1 cellular context compared by ENCODE assay signal in the genomic region with DNA sequence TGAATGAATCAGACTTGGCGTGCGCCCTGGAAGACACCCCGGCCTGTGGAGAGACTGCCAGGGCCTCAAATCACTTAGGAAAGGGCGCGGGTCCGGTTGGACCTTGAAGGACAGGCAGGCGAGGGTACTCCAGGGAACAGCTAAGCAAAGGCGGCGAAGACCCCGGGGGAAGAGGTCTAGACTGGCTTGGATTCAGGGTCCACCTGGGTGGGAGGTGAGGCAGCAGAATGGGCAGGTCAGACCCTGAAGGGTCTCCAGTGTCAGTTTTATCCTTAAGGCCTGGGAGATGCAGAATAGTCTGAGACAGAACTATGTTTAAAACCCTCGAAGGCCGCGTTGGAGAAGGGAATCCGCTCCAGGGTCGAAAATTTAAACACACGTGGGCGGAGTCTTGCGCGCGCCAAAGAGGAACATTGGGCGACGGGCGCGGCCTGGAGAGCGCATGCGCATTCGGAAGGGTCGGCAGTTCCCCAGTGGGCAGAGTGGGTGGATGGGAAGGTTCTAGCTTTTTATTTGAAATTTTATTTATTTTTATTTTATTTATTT.
TF ChIP-seq lines count a peak whose summit lies in the region.

No MANE protein-coding gene starts in this region.

TF ChIP-seq in HepG2, 621 proteins besides CTCF, POLR2A, EP300 and RAD21 (continued from another document and continues in another):
- no peak for TF ChIP-seq ZNF124 (CRISPR knock-in tag; IDR thresholded peaks at IDR 0.05)
- TF ChIP-seq ZNF205 (CRISPR knock-in tag; IDR thresholded peaks at IDR 0.05), result no peak
- TF ChIP-seq REL (CRISPR knock-in tag; conservative IDR thresholded peaks at IDR 0.05), result no peak
- no peak for TF ChIP-seq ZFP36L2 (CRISPR knock-in tag; IDR thresholded peaks at IDR 0.05)
- TF ChIP-seq CENPX (CRISPR knock-in tag; IDR thresholded peaks at IDR 0.05), result no peak
- TF ChIP-seq HIVEP1 (CRISPR knock-in tag; IDR thresholded peaks at IDR 0.05), result 0 out of 2 replicates have a peak, but pooled peaks have one; percentile 33
- no peak for TF ChIP-seq ZIK1 (CRISPR knock-in tag; IDR thresholded peaks at IDR 0.05; ENCODE audit: borderline replicate concordance, low read depth)
- 0 out of 2 replicates have a peak, but pooled peaks have one; percentile 7 for TF ChIP-seq ZNF768 (CRISPR knock-in tag; IDR thresholded peaks at IDR 0.05)
- TF ChIP-seq ZNF350 (CRISPR knock-in tag; IDR thresholded peaks at IDR 0.05; ENCODE audit: borderline replicate concordance, low read depth), result no peak
- no peak for TF ChIP-seq HMG20A (CRISPR knock-in tag; IDR thresholded peaks at IDR 0.05; ENCODE audit: borderline replicate concordance)
- no peak for TF ChIP-seq GFI1 (CRISPR knock-in tag; IDR thresholded peaks at IDR 0.05; ENCODE audit: borderline replicate concordance)
- TF ChIP-seq, protein P1, sequence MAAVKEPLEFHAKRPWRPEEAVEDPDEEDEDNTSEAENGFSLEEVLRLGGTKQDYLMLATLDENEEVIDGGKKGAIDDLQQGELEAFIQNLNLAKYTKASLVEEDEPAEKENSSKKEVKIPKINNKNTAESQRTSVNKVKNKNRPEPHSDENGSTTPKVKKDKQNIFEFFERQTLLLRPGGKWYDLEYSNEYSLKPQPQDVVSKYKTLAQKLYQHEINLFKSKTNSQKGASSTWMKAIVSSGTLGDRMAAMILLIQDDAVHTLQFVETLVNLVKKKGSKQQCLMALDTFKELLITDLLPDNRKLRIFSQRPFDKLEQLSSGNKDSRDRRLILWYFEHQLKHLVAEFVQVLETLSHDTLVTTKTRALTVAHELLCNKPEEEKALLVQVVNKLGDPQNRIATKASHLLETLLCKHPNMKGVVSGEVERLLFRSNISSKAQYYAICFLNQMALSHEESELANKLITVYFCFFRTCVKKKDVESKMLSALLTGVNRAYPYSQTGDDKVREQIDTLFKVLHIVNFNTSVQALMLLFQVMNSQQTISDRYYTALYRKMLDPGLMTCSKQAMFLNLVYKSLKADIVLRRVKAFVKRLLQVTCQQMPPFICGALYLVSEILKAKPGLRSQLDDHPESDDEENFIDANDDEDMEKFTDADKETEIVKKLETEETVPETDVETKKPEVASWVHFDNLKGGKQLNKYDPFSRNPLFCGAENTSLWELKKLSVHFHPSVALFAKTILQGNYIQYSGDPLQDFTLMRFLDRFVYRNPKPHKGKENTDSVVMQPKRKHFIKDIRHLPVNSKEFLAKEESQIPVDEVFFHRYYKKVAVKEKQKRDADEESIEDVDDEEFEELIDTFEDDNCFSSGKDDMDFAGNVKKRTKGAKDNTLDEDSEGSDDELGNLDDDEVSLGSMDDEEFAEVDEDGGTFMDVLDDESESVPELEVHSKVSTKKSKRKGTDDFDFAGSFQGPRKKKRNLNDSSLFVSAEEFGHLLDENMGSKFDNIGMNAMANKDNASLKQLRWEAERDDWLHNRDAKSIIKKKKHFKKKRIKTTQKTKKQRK (IDR thresholded peaks at IDR 0.05; ENCODE audit: low read length), result no peak
- no peak for TF ChIP-seq RCOR2 (CRISPR knock-in tag; IDR thresholded peaks at IDR 0.05)
- TF ChIP-seq ZNF101 (CRISPR knock-in tag; IDR thresholded peaks at IDR 0.05; ENCODE audit: borderline replicate concordance, low read depth), result no peak
- no peak for TF ChIP-seq TCF7 (IDR thresholded peaks at IDR 0.05; ENCODE audit: low read depth)
- TF ChIP-seq, protein P2, sequence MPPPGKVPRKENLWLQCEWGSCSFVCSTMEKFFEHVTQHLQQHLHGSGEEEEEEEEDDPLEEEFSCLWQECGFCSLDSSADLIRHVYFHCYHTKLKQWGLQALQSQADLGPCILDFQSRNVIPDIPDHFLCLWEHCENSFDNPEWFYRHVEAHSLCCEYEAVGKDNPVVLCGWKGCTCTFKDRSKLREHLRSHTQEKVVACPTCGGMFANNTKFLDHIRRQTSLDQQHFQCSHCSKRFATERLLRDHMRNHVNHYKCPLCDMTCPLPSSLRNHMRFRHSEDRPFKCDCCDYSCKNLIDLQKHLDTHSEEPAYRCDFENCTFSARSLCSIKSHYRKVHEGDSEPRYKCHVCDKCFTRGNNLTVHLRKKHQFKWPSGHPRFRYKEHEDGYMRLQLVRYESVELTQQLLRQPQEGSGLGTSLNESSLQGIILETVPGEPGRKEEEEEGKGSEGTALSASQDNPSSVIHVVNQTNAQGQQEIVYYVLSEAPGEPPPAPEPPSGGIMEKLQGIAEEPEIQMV (CRISPR knock-in tag; IDR thresholded peaks at IDR 0.05; ENCODE audit: low read depth), result no peak
- no peak for TF ChIP-seq ZMYM2 (CRISPR knock-in tag; IDR thresholded peaks at IDR 0.05)
- TF ChIP-seq ZNF567 (CRISPR knock-in tag; IDR thresholded peaks at IDR 0.05; ENCODE audit: borderline replicate concordance), result no peak
- TF ChIP-seq HOXD1 (CRISPR knock-in tag; IDR thresholded peaks at IDR 0.05), result no peak
- TF ChIP-seq SMARCC2 (IDR thresholded peaks at IDR 0.05), result no peak
- TF ChIP-seq NFAT5 (CRISPR knock-in tag; IDR thresholded peaks at IDR 0.05), result 0 out of 2 replicates have a peak, but pooled peaks have one; percentile 35
- TF ChIP-seq ZFP36 (IDR thresholded peaks at IDR 0.05; ENCODE audit: borderline replicate concordance, low read depth, low read length, partially characterized antibody), result no peak
- TF ChIP-seq ZNF510 (CRISPR knock-in tag; IDR thresholded peaks at IDR 0.05; ENCODE audit: low read depth), result peak; percentile 29; the same call in 1 of the 2 replicates
- 0 out of 2 replicates have a peak, but pooled peaks have one; percentile 2 for TF ChIP-seq ZNF704 (CRISPR knock-in tag; IDR thresholded peaks at IDR 0.05; ENCODE audit: borderline replicate concordance)
- TF ChIP-seq TEF (CRISPR knock-in tag; IDR thresholded peaks at IDR 0.05), result no peak
- TF ChIP-seq KMT2B (CRISPR knock-in tag; IDR thresholded peaks at IDR 0.05), result 0 out of 2 replicates have a peak, but pooled peaks have one; percentile 0
- no peak for TF ChIP-seq JDP2 (CRISPR knock-in tag; IDR thresholded peaks at IDR 0.05; ENCODE audit: borderline replicate concordance)
- no peak for TF ChIP-seq ARNTL (CRISPR knock-in tag; IDR thresholded peaks at IDR 0.05)
- TF ChIP-seq MEF2D (CRISPR knock-in tag; IDR thresholded peaks at IDR 0.05), result no peak
- no peak for TF ChIP-seq PLRG1 (conservative IDR thresholded peaks at IDR 0.05)
- TF ChIP-seq ZNF720 (CRISPR knock-in tag; IDR thresholded peaks at IDR 0.05), result no peak
- TF ChIP-seq IRX3 (CRISPR knock-in tag; IDR thresholded peaks at IDR 0.05; ENCODE audit: borderline replicate concordance, low read depth), result no peak
- TF ChIP-seq NR0B2 (CRISPR knock-in tag; IDR thresholded peaks at IDR 0.05), result 0 out of 2 replicates have a peak, but pooled peaks have one; percentile 29
- no peak for TF ChIP-seq NCOA5 (CRISPR knock-in tag; IDR thresholded peaks at IDR 0.05)
- no peak for TF ChIP-seq NFYC (CRISPR knock-in tag; IDR thresholded peaks at IDR 0.05)
- TF ChIP-seq, protein P3, sequence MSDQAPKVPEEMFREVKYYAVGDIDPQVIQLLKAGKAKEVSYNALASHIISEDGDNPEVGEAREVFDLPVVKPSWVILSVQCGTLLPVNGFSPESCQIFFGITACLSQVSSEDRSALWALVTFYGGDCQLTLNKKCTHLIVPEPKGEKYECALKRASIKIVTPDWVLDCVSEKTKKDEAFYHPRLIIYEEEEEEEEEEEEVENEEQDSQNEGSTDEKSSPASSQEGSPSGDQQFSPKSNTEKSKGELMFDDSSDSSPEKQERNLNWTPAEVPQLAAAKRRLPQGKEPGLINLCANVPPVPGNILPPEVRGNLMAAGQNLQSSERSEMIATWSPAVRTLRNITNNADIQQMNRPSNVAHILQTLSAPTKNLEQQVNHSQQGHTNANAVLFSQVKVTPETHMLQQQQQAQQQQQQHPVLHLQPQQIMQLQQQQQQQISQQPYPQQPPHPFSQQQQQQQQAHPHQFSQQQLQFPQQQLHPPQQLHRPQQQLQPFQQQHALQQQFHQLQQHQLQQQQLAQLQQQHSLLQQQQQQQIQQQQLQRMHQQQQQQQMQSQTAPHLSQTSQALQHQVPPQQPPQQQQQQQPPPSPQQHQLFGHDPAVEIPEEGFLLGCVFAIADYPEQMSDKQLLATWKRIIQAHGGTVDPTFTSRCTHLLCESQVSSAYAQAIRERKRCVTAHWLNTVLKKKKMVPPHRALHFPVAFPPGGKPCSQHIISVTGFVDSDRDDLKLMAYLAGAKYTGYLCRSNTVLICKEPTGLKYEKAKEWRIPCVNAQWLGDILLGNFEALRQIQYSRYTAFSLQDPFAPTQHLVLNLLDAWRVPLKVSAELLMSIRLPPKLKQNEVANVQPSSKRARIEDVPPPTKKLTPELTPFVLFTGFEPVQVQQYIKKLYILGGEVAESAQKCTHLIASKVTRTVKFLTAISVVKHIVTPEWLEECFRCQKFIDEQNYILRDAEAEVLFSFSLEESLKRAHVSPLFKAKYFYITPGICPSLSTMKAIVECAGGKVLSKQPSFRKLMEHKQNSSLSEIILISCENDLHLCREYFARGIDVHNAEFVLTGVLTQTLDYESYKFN (CRISPR knock-in tag; conservative IDR thresholded peaks at IDR 0.05), result no peak
- no peak for TF ChIP-seq SRSF9 (IDR thresholded peaks at IDR 0.05; ENCODE audit: borderline replicate concordance, insufficient read depth, low read depth, low read length, poor library complexity, severe bottlenecking)
- 0 out of 2 replicates have a peak, but pooled peaks have one; percentile 3 for TF ChIP-seq ZNF160 (CRISPR knock-in tag; IDR thresholded peaks at IDR 0.05)
- TF ChIP-seq KLF13 (CRISPR knock-in tag; IDR thresholded peaks at IDR 0.05), result no peak
- TF ChIP-seq, protein P4, sequence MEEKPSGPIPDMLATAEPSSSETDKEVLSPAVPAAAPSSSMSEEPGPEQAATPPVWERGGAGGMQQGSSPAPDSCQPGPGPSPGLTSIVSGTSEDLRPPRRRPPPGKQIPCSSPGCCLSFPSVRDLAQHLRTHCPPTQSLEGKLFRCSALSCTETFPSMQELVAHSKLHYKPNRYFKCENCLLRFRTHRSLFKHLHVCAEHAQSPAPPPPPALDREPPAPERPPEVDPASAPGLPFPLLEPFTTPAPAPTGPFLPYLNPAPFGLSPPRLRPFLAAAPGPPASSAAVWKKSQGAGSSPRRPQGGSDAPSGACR (CRISPR knock-in tag; IDR thresholded peaks at IDR 0.05), result no peak
- no peak for TF ChIP-seq NCOA2 (CRISPR knock-in tag; IDR thresholded peaks at IDR 0.05)
- TF ChIP-seq ZNF326 (CRISPR knock-in tag; IDR thresholded peaks at IDR 0.05; ENCODE audit: borderline replicate concordance), result no peak
- TF ChIP-seq, protein P5, sequence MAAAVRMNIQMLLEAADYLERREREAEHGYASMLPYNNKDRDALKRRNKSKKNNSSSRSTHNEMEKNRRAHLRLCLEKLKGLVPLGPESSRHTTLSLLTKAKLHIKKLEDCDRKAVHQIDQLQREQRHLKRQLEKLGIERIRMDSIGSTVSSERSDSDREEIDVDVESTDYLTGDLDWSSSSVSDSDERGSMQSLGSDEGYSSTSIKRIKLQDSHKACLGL (CRISPR knock-in tag; IDR thresholded peaks at IDR 0.05), result no peak
- TF ChIP-seq ZNF44 (CRISPR knock-in tag; IDR thresholded peaks at IDR 0.05), result no peak
- no peak for TF ChIP-seq ZNF20 (CRISPR knock-in tag; IDR thresholded peaks at IDR 0.05)
